8 cellular contexts compared by ENCODE assay signal in genomic region chr10:23095404-23095965, GRCh38. TPM values are rescaled to one million over a fixed set of nuclear protein-coding genes. Genes with fewer than 3 reads are reported as not detected.
A peak's percentile ranks its signal among the peaks of the same experiment; 100 is the strongest.
DNase-seq lines count a peak whose midpoint lies in the region; ATAC-seq, FAIRE-seq and TF ChIP-seq lines count a peak whose summit lies in the region.

TSS of gene MSRB2 (plus strand) at chr10:23095579. CDS start at chr10:23095609, 30 bp downstream.

- FAIRE-seq in D721Med (lab: Jason Lieb, UNC), result no peak

- no peaks in the 10 kb centered on the region for H3K27me3 Mint-ChIP-seq in naive B cell

- no peak for TF ChIP-seq CTCF in D721Med (IDR thresholded peaks at IDR 0.05; ENCODE audit: insufficient read depth, missing control alignments)

- H3K27ac Mint-ChIP-seq in naive B cell, result peak within 1 kb of the TSS; percentile 65 to 95 (median 92)
- peak within 1 kb of the TSS; percentile 93 for H3K27ac Mint-ChIP-seq in stimulated activated effector memory CD8-positive, alpha-beta T cell treated with anti-CD3 and anti-CD28 coated beads, Interleukin-12 subunit alpha, Interleukin-12 subunit beta, amount 100 ng/mL, for 72 hours

- peak; percentile 81 for DNase-seq in D721Med (ENCODE audit: insufficient read length, low spot score)
- DNase-seq in HUDEP-2 (lab: John Stamatoyannopoulos, UW; ENCODE audit: unreplicated experiment in 76 of 76), result peak in 74 of 76 experiments; percentile 13 to 93 (median 82)
- peak; percentile 56 for DNase-seq in activated T-helper 1 cell treated with Interleukin-2 at 50 U/mL for 16 hours (ENCODE audit: low read depth)
- peak; percentile 97 for DNase-seq in fibroblast of gingiva (ENCODE audit: low read depth)
- DNase-seq in naive B cell, result no peak
- DNase-seq in stimulated activated effector memory CD8-positive, alpha-beta T cell treated with anti-CD3 and anti-CD28 coated beads, Interleukin-12 subunit alpha, Interleukin-12 subunit beta, amount 100 ng/mL, for 72 hours (ENCODE audit: low spot score in 2 of 2), result peak; percentile 28 to 76

- H3K4me1 Mint-ChIP-seq in naive B cell, result peaks cover 21 to 22% (median 21%) of the 10 kb centered on the region in 3 donors
- H3K4me1 Mint-ChIP-seq in stimulated activated effector memory CD8-positive, alpha-beta T cell treated with anti-CD3 and anti-CD28 coated beads, Interleukin-12 subunit alpha, Interleukin-12 subunit beta, amount 100 ng/mL, for 72 hours, result peaks cover 16% of the 10 kb centered on the region

- peak within 1 kb of the TSS; percentile 85 to 95 (median 92) for H3K4me3 Mint-ChIP-seq in naive B cell
- peak within 1 kb of the TSS; percentile 78 for H3K4me3 Mint-ChIP-seq in stimulated activated effector memory CD8-positive, alpha-beta T cell treated with anti-CD3 and anti-CD28 coated beads, Interleukin-12 subunit alpha, Interleukin-12 subunit beta, amount 100 ng/mL, for 72 hours

- H3K36me3 Mint-ChIP-seq in naive B cell, result no peaks in the 10 kb centered on the region
- H3K36me3 Mint-ChIP-seq in stimulated activated effector memory CD8-positive, alpha-beta T cell treated with anti-CD3 and anti-CD28 coated beads, Interleukin-12 subunit alpha, Interleukin-12 subunit beta, amount 100 ng/mL, for 72 hours, result no peaks in the 10 kb centered on the region

- H3K9me3 Mint-ChIP-seq in naive B cell, result peaks cover 6 to 31% (median 13%) of the 10 kb centered on the region in 7 donors
- no peaks in the 10 kb centered on the region for H3K9me3 Mint-ChIP-seq in stimulated activated effector memory CD8-positive, alpha-beta T cell treated with anti-CD3 and anti-CD28 coated beads, Interleukin-12 subunit alpha, Interleukin-12 subunit beta, amount 100 ng/mL, for 72 hours

- ATAC-seq in GM21381 (IDR thresholded peaks at IDR 0.05; ENCODE audit: unreplicated experiment) (peak; percentile 77), naive B cell (ENCODE audit: low read depth in 2 of 2) (peak; percentile 56 to 66)
- peak; percentile 84 for ATAC-seq in stimulated activated effector memory CD8-positive, alpha-beta T cell treated with anti-CD3 and anti-CD28 coated beads, Interleukin-12 subunit alpha, Interleukin-12 subunit beta, amount 100 ng/mL, for 72 hours

TF ChIP-seq in PFSK-1, 5 proteins besides CTCF, POLR2A, EP300 and RAD21:
- TF ChIP-seq POLR2AphosphoS5 (IDR thresholded peaks at IDR 0.05; ENCODE audit: low read depth, low read length) (peak; percentile 64), SIN3A (IDR thresholded peaks at IDR 0.05; ENCODE audit: borderline replicate concordance, insufficient read depth, low read length) (no peak), TAF1 (IDR thresholded peaks at IDR 0.05; ENCODE audit: borderline replicate concordance, insufficient read depth, low read length) (peak; percentile 61; the same call in 1 of the 2 replicates), REST (IDR thresholded peaks at IDR 0.05; ENCODE audit: insufficient read depth in 1 of 2, low read depth in 2 of 2, low read length in 2 of 2) (peak in 1 of 2 experiments; percentile 40; a peak in 1 of 4 replicates), FOXP2 (optimal IDR thresholded peaks at IDR 0.05; ENCODE audit: borderline replicate concordance, extremely low read depth, extremely low read length, insufficient read depth) (no peak)
TF ChIP-seq in PFSK-1: peak in this region for 3.

RNA-seq across cellular contexts. Expression of gene MSRB2, which starts in this region (rescaled TPM):
- 50.4 TPM for polyA plus RNA-seq in PFSK-1 (2012; ENCODE audit: insufficient read length, low read depth)
- 1 to 10 TPM; 2.2 to 5.3 (median 3.1) TPM for polyA plus RNA-seq in naive B cell (ENCODE audit: low read depth in 6 of 6)
